In genomic region chr13:50130686-50131051, GRCh38 we compare ENCODE assay signal across 8 cellular contexts.
DNase-seq lines count a peak whose midpoint lies in the region; ATAC-seq and TF ChIP-seq lines count a peak whose summit lies in the region.

No MANE protein-coding gene starts in this region.

- peak; percentile 64 for DNase-seq in activated CD8-positive, alpha-beta memory T cell treated with anti-CD3 and anti-CD28 coated beads for 24 hours
- DNase-seq in activated CD8-positive, alpha-beta memory T cell treated with anti-CD3 and anti-CD28 coated beads, Interleukin-2, amount 50 U/mL, for 4 hours, result no peak
- DNase-seq in RWPE2 (ENCODE audit: low spot score) (no peak), NCI-H345 treated with DMSO at 0.1 percent for 48 hours (lab: John Stamatoyannopoulos, UW; ENCODE audit: unreplicated experiment) (no peak)

- no peak for TF ChIP-seq CTCF in RWPE2 (IDR thresholded peaks at IDR 0.05; ENCODE audit: poor library complexity, severe bottlenecking)

- H3K27ac ChIP-seq in RWPE2 (ENCODE audit: poor library complexity, severe bottlenecking) (no peak overlapping the region), ectodermal cell (ENCODE audit: insufficient read depth, low read depth, low read length, poor library complexity, severe bottlenecking) (no peak overlapping the region)

- WGBS in ectodermal cell, 2 experiments, result 1% methylated on average over 20 to 21 of the region's 21 CpGs

- H3K36me3 ChIP-seq in RWPE2 (ENCODE audit: low read depth), result no peaks in the 10 kb centered on the region
- H3K36me3 ChIP-seq in ectodermal cell (ENCODE audit: control insufficient read depth, insufficient read depth, low read length), result no peaks in the 10 kb centered on the region
- H3K36me3 ChIP-seq in mucosa of stomach (ENCODE audit: control insufficient read depth, insufficient read depth, low read length), result no peaks in the 10 kb centered on the region

- H3K4me1 ChIP-seq in RWPE2 (ENCODE audit: insufficient read depth, poor library complexity, severe bottlenecking) (peaks cover 7% of the 10 kb centered on the region), ectodermal cell (ENCODE audit: control insufficient read depth, insufficient read depth, low read length) (peaks cover 46% of the 10 kb centered on the region), mucosa of stomach (ENCODE audit: control insufficient read depth, insufficient read depth, low read length) (peaks cover 33% of the 10 kb centered on the region)

- H3K4me3 ChIP-seq in RWPE2 (ENCODE audit: severe bottlenecking) (peak overlapping the region; percentile 24), ectodermal cell (ENCODE audit: insufficient read depth, low read depth, low read length) (peak overlapping the region; percentile 2), mucosa of stomach (ENCODE audit: low read length) (no peak overlapping the region)

- peak; percentile 63 for ATAC-seq in RWPE2 (ENCODE audit: low read depth)
- no peak for ATAC-seq in HG03045 (IDR thresholded peaks at IDR 0.05; ENCODE audit: unreplicated experiment)
- ATAC-seq in HG02588 (IDR thresholded peaks at IDR 0.05; ENCODE audit: unreplicated experiment), result no peak

- no peaks in the 10 kb centered on the region for H3K9me3 ChIP-seq in RWPE2 (ENCODE audit: severe bottlenecking)
- no peaks in the 10 kb centered on the region for H3K9me3 ChIP-seq in ectodermal cell (ENCODE audit: control insufficient read depth, low read length)
- no peaks in the 10 kb centered on the region for H3K9me3 ChIP-seq in mucosa of stomach (ENCODE audit: control insufficient read depth, low read length)

- H3K27me3 ChIP-seq in RWPE2 (ENCODE audit: insufficient read depth, poor library complexity, severe bottlenecking) (peaks cover 43% of the 10 kb centered on the region), ectodermal cell (ENCODE audit: control insufficient read depth, insufficient read depth, low read length, poor library complexity, severe bottlenecking) (peaks cover 97% of the 10 kb centered on the region), mucosa of stomach (ENCODE audit: control insufficient read depth, insufficient read depth, low read length) (peaks cover 83% of the 10 kb centered on the region)

- peak overlapping the region; percentile 25 for H3K9ac ChIP-seq in mucosa of stomach (ENCODE audit: low read length)
